In the genomic region with DNA sequence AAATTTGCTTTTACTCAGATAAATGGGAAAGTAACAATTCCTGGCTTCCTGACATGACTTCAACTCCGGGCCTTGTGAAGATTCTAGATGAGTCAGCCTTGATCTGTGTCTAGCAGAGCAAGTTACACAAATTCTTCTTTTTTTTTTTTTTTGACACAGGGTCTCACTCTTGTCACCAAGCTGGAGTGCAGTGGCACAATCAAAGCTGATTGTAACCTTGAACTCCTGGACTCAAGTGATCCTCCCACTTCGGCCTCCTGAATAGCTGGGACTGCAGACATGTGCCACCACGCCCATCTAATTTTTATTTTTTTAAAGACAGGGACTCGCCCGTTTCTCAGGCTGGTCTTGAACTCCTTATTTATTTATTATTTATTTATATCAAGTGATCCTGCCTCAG, we compare ENCODE assay signal across 1 cellular context.
TF ChIP-seq lines count a peak whose summit lies in the region.

No MANE protein-coding gene starts in this region.

TF ChIP-seq in HepG2, 621 proteins besides CTCF, POLR2A, EP300 and RAD21 (continued from another document and continues in another):
- TF ChIP-seq, protein P1, sequence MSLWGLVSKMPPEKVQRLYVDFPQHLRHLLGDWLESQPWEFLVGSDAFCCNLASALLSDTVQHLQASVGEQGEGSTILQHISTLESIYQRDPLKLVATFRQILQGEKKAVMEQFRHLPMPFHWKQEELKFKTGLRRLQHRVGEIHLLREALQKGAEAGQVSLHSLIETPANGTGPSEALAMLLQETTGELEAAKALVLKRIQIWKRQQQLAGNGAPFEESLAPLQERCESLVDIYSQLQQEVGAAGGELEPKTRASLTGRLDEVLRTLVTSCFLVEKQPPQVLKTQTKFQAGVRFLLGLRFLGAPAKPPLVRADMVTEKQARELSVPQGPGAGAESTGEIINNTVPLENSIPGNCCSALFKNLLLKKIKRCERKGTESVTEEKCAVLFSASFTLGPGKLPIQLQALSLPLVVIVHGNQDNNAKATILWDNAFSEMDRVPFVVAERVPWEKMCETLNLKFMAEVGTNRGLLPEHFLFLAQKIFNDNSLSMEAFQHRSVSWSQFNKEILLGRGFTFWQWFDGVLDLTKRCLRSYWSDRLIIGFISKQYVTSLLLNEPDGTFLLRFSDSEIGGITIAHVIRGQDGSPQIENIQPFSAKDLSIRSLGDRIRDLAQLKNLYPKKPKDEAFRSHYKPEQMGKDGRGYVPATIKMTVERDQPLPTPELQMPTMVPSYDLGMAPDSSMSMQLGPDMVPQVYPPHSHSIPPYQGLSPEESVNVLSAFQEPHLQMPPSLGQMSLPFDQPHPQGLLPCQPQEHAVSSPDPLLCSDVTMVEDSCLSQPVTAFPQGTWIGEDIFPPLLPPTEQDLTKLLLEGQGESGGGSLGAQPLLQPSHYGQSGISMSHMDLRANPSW (CRISPR knock-in tag; IDR thresholded peaks at IDR 0.05; ENCODE audit: borderline replicate concordance) = no peak
- no peak for TF ChIP-seq ZNF282 (IDR thresholded peaks at IDR 0.05; ENCODE audit: partially characterized antibody)
- TF ChIP-seq ZFP36 (IDR thresholded peaks at IDR 0.05; ENCODE audit: borderline replicate concordance, low read depth, low read length, partially characterized antibody) = no peak
- TF ChIP-seq KDM6A (CRISPR knock-in tag; IDR thresholded peaks at IDR 0.05; ENCODE audit: low read depth) = peak; percentile 71; the same call in 1 of the 2 replicates
- TF ChIP-seq ZNF138 (CRISPR knock-in tag; IDR thresholded peaks at IDR 0.05; ENCODE audit: low read depth) = no peak
- TF ChIP-seq, protein P2, sequence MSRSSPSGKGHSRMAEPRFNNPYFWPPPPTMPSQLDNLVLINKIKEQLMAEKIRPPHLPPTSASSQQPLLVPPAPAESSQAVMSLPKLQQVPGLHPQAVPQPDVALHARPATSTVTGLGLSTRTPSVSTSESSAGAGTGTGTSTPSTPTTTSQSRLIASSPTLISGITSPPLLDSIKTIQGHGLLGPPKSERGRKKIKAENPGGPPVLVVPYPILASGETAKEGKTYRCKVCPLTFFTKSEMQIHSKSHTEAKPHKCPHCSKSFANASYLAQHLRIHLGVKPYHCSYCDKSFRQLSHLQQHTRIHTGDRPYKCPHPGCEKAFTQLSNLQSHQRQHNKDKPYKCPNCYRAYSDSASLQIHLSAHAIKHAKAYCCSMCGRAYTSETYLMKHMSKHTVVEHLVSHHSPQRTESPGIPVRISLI (CRISPR knock-in tag; IDR thresholded peaks at IDR 0.05; ENCODE audit: borderline replicate concordance) = peak; percentile 99
- peak; percentile 74 for TF ChIP-seq HOXA3 (CRISPR knock-in tag; IDR thresholded peaks at IDR 0.05)
- no peak for TF ChIP-seq SIN3B (IDR thresholded peaks at IDR 0.05; ENCODE audit: low read length)
- TF ChIP-seq, protein P3, sequence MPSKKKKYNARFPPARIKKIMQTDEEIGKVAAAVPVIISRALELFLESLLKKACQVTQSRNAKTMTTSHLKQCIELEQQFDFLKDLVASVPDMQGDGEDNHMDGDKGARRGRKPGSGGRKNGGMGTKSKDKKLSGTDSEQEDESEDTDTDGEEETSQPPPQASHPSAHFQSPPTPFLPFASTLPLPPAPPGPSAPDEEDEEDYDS (CRISPR knock-in tag; IDR thresholded peaks at IDR 0.05) = 0 out of 2 replicates have a peak, but pooled peaks have one; percentile 21
- TF ChIP-seq THAP11 (CRISPR knock-in tag; IDR thresholded peaks at IDR 0.05) = peak; percentile 75
- no peak for TF ChIP-seq ARNT (IDR thresholded peaks at IDR 0.05)
- peak; percentile 32; the same call in 1 of the 2 replicates for TF ChIP-seq ZNF230 (CRISPR knock-in tag; IDR thresholded peaks at IDR 0.05)
- TF ChIP-seq, protein P4, sequence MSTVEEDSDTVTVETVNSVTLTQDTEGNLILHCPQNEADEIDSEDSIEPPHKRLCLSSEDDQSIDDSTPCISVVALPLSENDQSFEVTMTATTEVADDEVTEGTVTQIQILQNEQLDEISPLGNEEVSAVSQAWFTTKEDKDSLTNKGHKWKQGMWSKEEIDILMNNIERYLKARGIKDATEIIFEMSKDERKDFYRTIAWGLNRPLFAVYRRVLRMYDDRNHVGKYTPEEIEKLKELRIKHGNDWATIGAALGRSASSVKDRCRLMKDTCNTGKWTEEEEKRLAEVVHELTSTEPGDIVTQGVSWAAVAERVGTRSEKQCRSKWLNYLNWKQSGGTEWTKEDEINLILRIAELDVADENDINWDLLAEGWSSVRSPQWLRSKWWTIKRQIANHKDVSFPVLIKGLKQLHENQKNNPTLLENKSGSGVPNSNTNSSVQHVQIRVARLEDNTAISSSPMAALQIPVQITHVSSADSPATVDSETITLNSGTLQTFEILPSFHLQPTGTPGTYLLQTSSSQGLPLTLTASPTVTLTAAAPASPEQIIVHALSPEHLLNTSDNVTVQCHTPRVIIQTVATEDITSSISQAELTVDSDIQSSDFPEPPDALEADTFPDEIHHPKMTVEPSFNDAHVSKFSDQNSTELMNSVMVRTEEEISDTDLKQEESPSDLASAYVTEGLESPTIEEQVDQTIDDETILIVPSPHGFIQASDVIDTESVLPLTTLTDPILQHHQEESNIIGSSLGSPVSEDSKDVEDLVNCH (CRISPR knock-in tag; IDR thresholded peaks at IDR 0.05) = no peak
- TF ChIP-seq, protein P5, sequence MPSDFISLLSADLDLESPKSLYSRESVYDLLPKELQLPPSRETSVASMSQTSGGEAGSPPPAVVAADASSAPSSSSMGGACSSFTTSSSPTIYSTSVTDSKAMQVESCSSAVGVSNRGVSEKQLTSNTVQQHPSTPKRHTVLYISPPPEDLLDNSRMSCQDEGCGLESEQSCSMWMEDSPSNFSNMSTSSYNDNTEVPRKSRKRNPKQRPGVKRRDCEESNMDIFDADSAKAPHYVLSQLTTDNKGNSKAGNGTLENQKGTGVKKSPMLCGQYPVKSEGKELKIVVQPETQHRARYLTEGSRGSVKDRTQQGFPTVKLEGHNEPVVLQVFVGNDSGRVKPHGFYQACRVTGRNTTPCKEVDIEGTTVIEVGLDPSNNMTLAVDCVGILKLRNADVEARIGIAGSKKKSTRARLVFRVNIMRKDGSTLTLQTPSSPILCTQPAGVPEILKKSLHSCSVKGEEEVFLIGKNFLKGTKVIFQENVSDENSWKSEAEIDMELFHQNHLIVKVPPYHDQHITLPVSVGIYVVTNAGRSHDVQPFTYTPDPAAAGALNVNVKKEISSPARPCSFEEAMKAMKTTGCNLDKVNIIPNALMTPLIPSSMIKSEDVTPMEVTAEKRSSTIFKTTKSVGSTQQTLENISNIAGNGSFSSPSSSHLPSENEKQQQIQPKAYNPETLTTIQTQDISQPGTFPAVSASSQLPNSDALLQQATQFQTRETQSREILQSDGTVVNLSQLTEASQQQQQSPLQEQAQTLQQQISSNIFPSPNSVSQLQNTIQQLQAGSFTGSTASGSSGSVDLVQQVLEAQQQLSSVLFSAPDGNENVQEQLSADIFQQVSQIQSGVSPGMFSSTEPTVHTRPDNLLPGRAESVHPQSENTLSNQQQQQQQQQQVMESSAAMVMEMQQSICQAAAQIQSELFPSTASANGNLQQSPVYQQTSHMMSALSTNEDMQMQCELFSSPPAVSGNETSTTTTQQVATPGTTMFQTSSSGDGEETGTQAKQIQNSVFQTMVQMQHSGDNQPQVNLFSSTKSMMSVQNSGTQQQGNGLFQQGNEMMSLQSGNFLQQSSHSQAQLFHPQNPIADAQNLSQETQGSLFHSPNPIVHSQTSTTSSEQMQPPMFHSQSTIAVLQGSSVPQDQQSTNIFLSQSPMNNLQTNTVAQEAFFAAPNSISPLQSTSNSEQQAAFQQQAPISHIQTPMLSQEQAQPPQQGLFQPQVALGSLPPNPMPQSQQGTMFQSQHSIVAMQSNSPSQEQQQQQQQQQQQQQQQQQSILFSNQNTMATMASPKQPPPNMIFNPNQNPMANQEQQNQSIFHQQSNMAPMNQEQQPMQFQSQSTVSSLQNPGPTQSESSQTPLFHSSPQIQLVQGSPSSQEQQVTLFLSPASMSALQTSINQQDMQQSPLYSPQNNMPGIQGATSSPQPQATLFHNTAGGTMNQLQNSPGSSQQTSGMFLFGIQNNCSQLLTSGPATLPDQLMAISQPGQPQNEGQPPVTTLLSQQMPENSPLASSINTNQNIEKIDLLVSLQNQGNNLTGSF (CRISPR knock-in tag; IDR thresholded peaks at IDR 0.05) = no peak
- TF ChIP-seq TEAD2 (CRISPR knock-in tag; IDR thresholded peaks at IDR 0.05) = no peak
- TF ChIP-seq, protein P6, sequence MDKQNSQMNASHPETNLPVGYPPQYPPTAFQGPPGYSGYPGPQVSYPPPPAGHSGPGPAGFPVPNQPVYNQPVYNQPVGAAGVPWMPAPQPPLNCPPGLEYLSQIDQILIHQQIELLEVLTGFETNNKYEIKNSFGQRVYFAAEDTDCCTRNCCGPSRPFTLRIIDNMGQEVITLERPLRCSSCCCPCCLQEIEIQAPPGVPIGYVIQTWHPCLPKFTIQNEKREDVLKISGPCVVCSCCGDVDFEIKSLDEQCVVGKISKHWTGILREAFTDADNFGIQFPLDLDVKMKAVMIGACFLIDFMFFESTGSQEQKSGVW (CRISPR knock-in tag; IDR thresholded peaks at IDR 0.05; ENCODE audit: borderline replicate concordance) = no peak
- peak; percentile 79 for TF ChIP-seq MYC (CRISPR knock-in tag; IDR thresholded peaks at IDR 0.05; ENCODE audit: borderline replicate concordance)
- TF ChIP-seq, protein P7, sequence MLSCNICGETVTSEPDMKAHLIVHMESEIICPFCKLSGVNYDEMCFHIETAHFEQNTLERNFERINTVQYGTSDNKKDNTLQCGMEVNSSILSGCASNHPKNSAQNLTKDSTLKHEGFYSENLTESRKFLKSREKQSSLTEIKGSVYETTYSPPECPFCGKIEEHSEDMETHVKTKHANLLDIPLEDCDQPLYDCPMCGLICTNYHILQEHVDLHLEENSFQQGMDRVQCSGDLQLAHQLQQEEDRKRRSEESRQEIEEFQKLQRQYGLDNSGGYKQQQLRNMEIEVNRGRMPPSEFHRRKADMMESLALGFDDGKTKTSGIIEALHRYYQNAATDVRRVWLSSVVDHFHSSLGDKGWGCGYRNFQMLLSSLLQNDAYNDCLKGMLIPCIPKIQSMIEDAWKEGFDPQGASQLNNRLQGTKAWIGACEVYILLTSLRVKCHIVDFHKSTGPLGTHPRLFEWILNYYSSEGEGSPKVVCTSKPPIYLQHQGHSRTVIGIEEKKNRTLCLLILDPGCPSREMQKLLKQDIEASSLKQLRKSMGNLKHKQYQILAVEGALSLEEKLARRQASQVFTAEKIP (CRISPR knock-in tag; IDR thresholded peaks at IDR 0.05; ENCODE audit: borderline replicate concordance) = no peak
- TF ChIP-seq, protein P8, sequence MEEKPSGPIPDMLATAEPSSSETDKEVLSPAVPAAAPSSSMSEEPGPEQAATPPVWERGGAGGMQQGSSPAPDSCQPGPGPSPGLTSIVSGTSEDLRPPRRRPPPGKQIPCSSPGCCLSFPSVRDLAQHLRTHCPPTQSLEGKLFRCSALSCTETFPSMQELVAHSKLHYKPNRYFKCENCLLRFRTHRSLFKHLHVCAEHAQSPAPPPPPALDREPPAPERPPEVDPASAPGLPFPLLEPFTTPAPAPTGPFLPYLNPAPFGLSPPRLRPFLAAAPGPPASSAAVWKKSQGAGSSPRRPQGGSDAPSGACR (CRISPR knock-in tag; IDR thresholded peaks at IDR 0.05) = no peak
- no peak for TF ChIP-seq TMF1 (CRISPR knock-in tag; IDR thresholded peaks at IDR 0.05; ENCODE audit: low read depth)
- no peak for TF ChIP-seq ZNF263 (CRISPR knock-in tag; IDR thresholded peaks at IDR 0.05)
- TF ChIP-seq EZH2 (conservative IDR thresholded peaks at IDR 0.05; ENCODE audit: low read depth, low read length) = no peak
- TF ChIP-seq ZNF432 (CRISPR knock-in tag; IDR thresholded peaks at IDR 0.05; ENCODE audit: borderline replicate concordance) = no peak
- TF ChIP-seq SCMH1 (CRISPR knock-in tag; IDR thresholded peaks at IDR 0.05; ENCODE audit: borderline replicate concordance) = no peak
- no peak for TF ChIP-seq DNMT3B (CRISPR knock-in tag; conservative IDR thresholded peaks at IDR 0.05)
- TF ChIP-seq, protein P9, sequence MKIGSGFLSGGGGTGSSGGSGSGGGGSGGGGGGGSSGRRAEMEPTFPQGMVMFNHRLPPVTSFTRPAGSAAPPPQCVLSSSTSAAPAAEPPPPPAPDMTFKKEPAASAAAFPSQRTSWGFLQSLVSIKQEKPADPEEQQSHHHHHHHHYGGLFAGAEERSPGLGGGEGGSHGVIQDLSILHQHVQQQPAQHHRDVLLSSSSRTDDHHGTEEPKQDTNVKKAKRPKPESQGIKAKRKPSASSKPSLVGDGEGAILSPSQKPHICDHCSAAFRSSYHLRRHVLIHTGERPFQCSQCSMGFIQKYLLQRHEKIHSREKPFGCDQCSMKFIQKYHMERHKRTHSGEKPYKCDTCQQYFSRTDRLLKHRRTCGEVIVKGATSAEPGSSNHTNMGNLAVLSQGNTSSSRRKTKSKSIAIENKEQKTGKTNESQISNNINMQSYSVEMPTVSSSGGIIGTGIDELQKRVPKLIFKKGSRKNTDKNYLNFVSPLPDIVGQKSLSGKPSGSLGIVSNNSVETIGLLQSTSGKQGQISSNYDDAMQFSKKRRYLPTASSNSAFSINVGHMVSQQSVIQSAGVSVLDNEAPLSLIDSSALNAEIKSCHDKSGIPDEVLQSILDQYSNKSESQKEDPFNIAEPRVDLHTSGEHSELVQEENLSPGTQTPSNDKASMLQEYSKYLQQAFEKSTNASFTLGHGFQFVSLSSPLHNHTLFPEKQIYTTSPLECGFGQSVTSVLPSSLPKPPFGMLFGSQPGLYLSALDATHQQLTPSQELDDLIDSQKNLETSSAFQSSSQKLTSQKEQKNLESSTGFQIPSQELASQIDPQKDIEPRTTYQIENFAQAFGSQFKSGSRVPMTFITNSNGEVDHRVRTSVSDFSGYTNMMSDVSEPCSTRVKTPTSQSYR (CRISPR knock-in tag; IDR thresholded peaks at IDR 0.05; ENCODE audit: borderline replicate concordance) = peak; percentile 43; the same call in 1 of the 2 replicates
- TF ChIP-seq, protein P10, sequence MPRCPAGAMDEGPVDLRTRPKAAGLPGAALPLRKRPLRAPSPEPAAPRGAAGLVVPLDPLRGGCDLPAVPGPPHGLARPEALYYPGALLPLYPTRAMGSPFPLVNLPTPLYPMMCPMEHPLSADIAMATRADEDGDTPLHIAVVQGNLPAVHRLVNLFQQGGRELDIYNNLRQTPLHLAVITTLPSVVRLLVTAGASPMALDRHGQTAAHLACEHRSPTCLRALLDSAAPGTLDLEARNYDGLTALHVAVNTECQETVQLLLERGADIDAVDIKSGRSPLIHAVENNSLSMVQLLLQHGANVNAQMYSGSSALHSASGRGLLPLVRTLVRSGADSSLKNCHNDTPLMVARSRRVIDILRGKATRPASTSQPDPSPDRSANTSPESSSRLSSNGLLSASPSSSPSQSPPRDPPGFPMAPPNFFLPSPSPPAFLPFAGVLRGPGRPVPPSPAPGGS (CRISPR knock-in tag; IDR thresholded peaks at IDR 0.05) = no peak
- no peak for TF ChIP-seq KDM5B (CRISPR knock-in tag; IDR thresholded peaks at IDR 0.05; ENCODE audit: borderline replicate concordance)
- TF ChIP-seq ADNP (CRISPR knock-in tag; IDR thresholded peaks at IDR 0.05) = no peak
- TF ChIP-seq RNF2 (conservative IDR thresholded peaks at IDR 0.05; ENCODE audit: low read depth) = no peak
- no peak for TF ChIP-seq ZNF790 (CRISPR knock-in tag; IDR thresholded peaks at IDR 0.05; ENCODE audit: borderline replicate concordance)
- TF ChIP-seq GZF1 (CRISPR knock-in tag; IDR thresholded peaks at IDR 0.05) = no peak
- TF ChIP-seq, protein P11, sequence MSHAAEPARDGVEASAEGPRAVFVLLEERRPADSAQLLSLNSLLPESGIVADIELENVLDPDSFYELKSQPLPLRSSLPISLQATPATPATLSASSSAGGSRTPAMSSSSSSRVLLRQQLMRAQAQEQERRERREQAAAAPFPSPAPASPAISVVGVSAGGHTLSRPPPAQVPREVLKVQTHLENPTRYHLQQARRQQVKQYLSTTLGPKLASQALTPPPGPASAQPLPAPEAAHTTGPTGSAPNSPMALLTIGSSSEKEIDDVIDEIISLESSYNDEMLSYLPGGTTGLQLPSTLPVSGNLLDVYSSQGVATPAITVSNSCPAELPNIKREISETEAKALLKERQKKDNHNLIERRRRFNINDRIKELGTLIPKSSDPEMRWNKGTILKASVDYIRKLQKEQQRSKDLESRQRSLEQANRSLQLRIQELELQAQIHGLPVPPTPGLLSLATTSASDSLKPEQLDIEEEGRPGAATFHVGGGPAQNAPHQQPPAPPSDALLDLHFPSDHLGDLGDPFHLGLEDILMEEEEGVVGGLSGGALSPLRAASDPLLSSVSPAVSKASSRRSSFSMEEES (CRISPR knock-in tag; IDR thresholded peaks at IDR 0.05) = no peak
- 0 out of 2 replicates have a peak, but pooled peaks have one; percentile 89 for TF ChIP-seq ZNF292 (CRISPR knock-in tag; IDR thresholded peaks at IDR 0.05; ENCODE audit: borderline replicate concordance, low read depth)
